Comparison of ENCODE assay signal across 6 cellular contexts in the genomic region with DNA sequence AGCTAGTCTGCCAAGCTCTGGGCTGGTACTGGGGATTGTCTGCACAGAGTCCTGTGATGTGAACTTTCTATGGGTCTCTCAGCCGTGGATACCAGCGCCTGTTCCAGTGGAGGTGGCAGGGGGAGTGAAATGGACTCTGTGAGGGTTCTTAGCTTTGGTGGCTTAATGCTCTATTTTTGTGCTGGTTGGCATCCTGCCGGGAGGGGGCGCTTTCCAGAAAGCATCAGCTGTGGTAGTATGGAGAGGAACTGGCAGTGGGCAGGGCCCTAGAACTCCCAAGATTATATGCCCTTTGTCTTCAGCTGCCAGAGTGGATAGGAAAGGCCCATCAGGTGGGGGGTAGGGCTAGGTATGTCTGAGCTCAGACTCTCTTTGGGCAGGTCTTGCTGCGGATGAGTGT.
DNase-seq lines count a peak whose midpoint lies in the region; TF ChIP-seq lines count a peak whose summit lies in the region.
"Not testable (repeated sequence)": the region's sequence is repeated elsewhere in the genome, so short reads cannot be mapped to it uniquely, and the experiment has no call there.

No MANE protein-coding gene starts in this region.

- POLR2A ChIA-PET in SK-N-SH (lab: Yijun Ruan, JAX): not testable (repeated sequence)

- H3K27ac ChIP-seq in Karpas-422 (ENCODE audit: low read length); SK-N-SH (ENCODE audit: low read depth in 2 of 2, low read length in 1 of 2); mesendoderm (ENCODE audit: low read depth, low read length): not testable (repeated sequence)

- CTCF ChIA-PET in SK-N-SH (lab: Yijun Ruan, JAX): not testable (repeated sequence)

- not testable (repeated sequence) for H2AK5ac ChIP-seq in mesendoderm (ENCODE audit: low read length)

- not testable (repeated sequence) for TF ChIP-seq RAD21 in SK-N-SH (IDR thresholded peaks at IDR 0.05; ENCODE audit: low read length)

- not testable (repeated sequence) for H3K9ac ChIP-seq in Karpas-422 (ENCODE audit: low read length); SK-N-SH; mesendoderm (ENCODE audit: low read length)

- not testable (repeated sequence) for H3K9me3 ChIP-seq in Karpas-422 (ENCODE audit: low read length); SK-N-SH

- not testable (repeated sequence) for H3K18ac ChIP-seq in mesendoderm (ENCODE audit: low read length)

- not testable (repeated sequence) for TF ChIP-seq EP300 in SK-N-SH (IDR thresholded peaks at IDR 0.05; ENCODE audit: borderline replicate concordance in 1 of 2, low read depth in 1 of 2, low read length in 1 of 2)

- not testable (repeated sequence) for H3K23ac ChIP-seq in mesendoderm (ENCODE audit: low read length)

- not testable (repeated sequence) for H4K8ac ChIP-seq in mesendoderm (ENCODE audit: low read depth, low read length)

- H3K4me1 ChIP-seq in Karpas-422 (ENCODE audit: low read length); SK-N-SH (ENCODE audit: control insufficient read depth in 1 of 2, insufficient read depth in 2 of 2, low read depth in 1 of 2, low read length in 1 of 2); mesendoderm (ENCODE audit: control insufficient read depth, low read depth, low read length): not testable (repeated sequence)

- H4K5ac ChIP-seq in mesendoderm (ENCODE audit: low read length): not testable (repeated sequence)

- not testable (repeated sequence) for H2BK5ac ChIP-seq in mesendoderm (ENCODE audit: low read length)

- not testable (repeated sequence) for H3K4me3 ChIP-seq in Karpas-422 (ENCODE audit: low read length); SK-N-SH (ENCODE audit: low read depth in 2 of 2, low read length in 1 of 2); mesendoderm (ENCODE audit: low read length)

- H2BK15ac ChIP-seq in mesendoderm (replicated peaks; ENCODE audit: low read depth): not testable (repeated sequence)

- H4K20me1 ChIP-seq in Karpas-422 (ENCODE audit: insufficient read depth, low read depth, low read length); SK-N-SH (ENCODE audit: insufficient read depth): not testable (repeated sequence)

- not testable (repeated sequence) for H3K4me2 ChIP-seq in Karpas-422 (ENCODE audit: low read depth, low read length, poor library complexity, severe bottlenecking); SK-N-SH; mesendoderm (ENCODE audit: low read length)

- peak; percentile 14 for DNase-seq in ELF-1 (ENCODE audit: low read depth, low spot score)
- not testable (repeated sequence) for DNase-seq in GM13977 (ENCODE audit: low spot score); SK-N-SH
- peak; percentile 56 for DNase-seq in Karpas-422
- peak; percentile 16 to 19 for DNase-seq in activated T-cell treated with anti-CD3 and anti-CD28 coated beads, Interleukin-2, amount 50 U/mL, for 48 hours
- DNase-seq in mesendoderm: peak; percentile 6

- not testable (repeated sequence) for H3K27me3 ChIP-seq in Karpas-422 (ENCODE audit: low read length); SK-N-SH (ENCODE audit: insufficient read depth); mesendoderm (ENCODE audit: insufficient read depth, low read length, poor library complexity)

- WGBS in SK-N-SH (ENCODE audit: low lambda C conversion rate): 32% methylated on average over 5 of the region's 5 CpGs
- WGBS in mesendoderm (ENCODE audit: extremely low coverage, insufficient coverage, low lambda C conversion rate): no CpG with 5 or more reads among the region's 5 CpGs

- not testable (repeated sequence) for H3K56ac ChIP-seq in mesendoderm (ENCODE audit: low read length)

- in situ Hi-C loops in GM13977 (cut with MboI; ENCODE audit: low pct_unique_long_range_greater_than_20kb, low sequenced_read_pairs, unreplicated experiment): not testable (repeated sequence)

- not testable (repeated sequence) for H3K79me1 ChIP-seq in mesendoderm (ENCODE audit: low read length)

- H3K79me2 ChIP-seq in Karpas-422 (ENCODE audit: low read length); SK-N-SH (ENCODE audit: insufficient read depth); mesendoderm (ENCODE audit: control insufficient read depth, insufficient read depth, low read length): not testable (repeated sequence)

- H2BK120ac ChIP-seq in mesendoderm (ENCODE audit: low read depth, low read length): not testable (repeated sequence)

- H3K36me3 ChIP-seq in Karpas-422 (ENCODE audit: insufficient read depth, low read length); SK-N-SH (replicated peaks in 1 of 2; ENCODE audit: control insufficient read depth in 1 of 2, insufficient read depth in 2 of 2, low read length in 1 of 2); mesendoderm (ENCODE audit: control insufficient read depth, insufficient read depth, low read length): not testable (repeated sequence)

- not testable (repeated sequence) for H2AFZ ChIP-seq in Karpas-422 (ENCODE audit: low read length); SK-N-SH (ENCODE audit: low read depth)

- H3F3A ChIP-seq in SK-N-SH (replicated peaks; ENCODE audit: insufficient read depth): not testable (repeated sequence)

- H3K9me2 ChIP-seq in Karpas-422 (replicated peaks; ENCODE audit: insufficient read depth, low read length); SK-N-SH: not testable (repeated sequence)

- H3K4ac ChIP-seq in mesendoderm (ENCODE audit: low read depth, low read length): not testable (repeated sequence)

- TF ChIP-seq CTCF in GM13977 (IDR thresholded peaks at IDR 0.05; ENCODE audit: extremely low read depth, insufficient read depth, missing control alignments) (peak; percentile 8), SK-N-SH (IDR thresholded peaks at IDR 0.05) (peak; percentile 32; the same call in 1 of the 2 replicates)
